ENCODE assay signal across 14 cellular contexts in genomic region chr7:47428052-47428779, GRCh38.
DNase-seq lines count a peak whose midpoint lies in the region; ATAC-seq, FAIRE-seq and TF ChIP-seq lines count a peak whose summit lies in the region.
"Had no signal": no experiment of that assay in that cellular context is flagged by ENCODE, and none has a peak within 500 bp of the region (broad histone marks: within the 10 kb centered on the region; RNA-seq: fewer than 3 reads in every experiment).

No MANE protein-coding gene starts in this region.

- no peak for DNase-seq in right lobe of liver
- DNase-seq in HepG2 (ENCODE audit: low spot score), result no peak
- DNase-seq in SJCRH30, result peak in 1 of 2 experiments; percentile 42
- no peak for DNase-seq in right cardiac atrium
- DNase-seq in upper lobe of right lung, result no peak
- DNase-seq in amniotic stem cell (lab: John Stamatoyannopoulos, UW), result no peak
- DNase-seq in stimulated activated effector memory CD8-positive, alpha-beta T cell treated with anti-CD3 and anti-CD28 coated beads, Interleukin-12 subunit alpha, Interleukin-12 subunit beta, amount 100 ng/mL, for 72 hours (ENCODE audit: low spot score in 2 of 2), result no peak
- DNase-seq in HUDEP-2 (lab: John Stamatoyannopoulos, UW; ENCODE audit: unreplicated experiment in 76 of 76), result no peak
- DNase-seq: activated gamma-delta T cell; Calu3; effector CD8-positive, alpha-beta T cell; midbrain; MM.1S had no signal

- no peaks in the 10 kb centered on the region for H3K9me3 Mint-ChIP-seq in stimulated activated effector memory CD8-positive, alpha-beta T cell treated with anti-CD3 and anti-CD28 coated beads, Interleukin-12 subunit alpha, Interleukin-12 subunit beta, amount 100 ng/mL, for 72 hours

- H3K27me3 ChIP-seq in right lobe of liver, result no peaks in the 10 kb centered on the region
- H3K27me3 ChIP-seq in HepG2 (ENCODE audit: control insufficient read depth in 1 of 2, insufficient read depth in 2 of 2, low read length in 2 of 2), result no peaks in the 10 kb centered on the region
- H3K27me3 ChIP-seq in SJCRH30, result no peaks in the 10 kb centered on the region
- H3K27me3 ChIP-seq in right cardiac atrium (ENCODE audit: control insufficient read depth, insufficient read depth), result no peaks in the 10 kb centered on the region
- no peaks in the 10 kb centered on the region for H3K27me3 ChIP-seq in upper lobe of right lung
- H3K27me3 ChIP-seq: SJSA1 had no signal

- no peak overlapping the region for H3K4me3 ChIP-seq in right lobe of liver
- no peak overlapping the region for H3K4me3 ChIP-seq in HepG2 (replicated peaks in 1 of 3; ENCODE audit: insufficient read depth in 1 of 3, low read depth in 2 of 3, low read length in 3 of 3)
- no peak overlapping the region for H3K4me3 ChIP-seq in SJCRH30
- no peak overlapping the region for H3K4me3 ChIP-seq in right cardiac atrium (ENCODE audit: low read length)
- H3K4me3 ChIP-seq in upper lobe of right lung, result no peak overlapping the region
- H3K4me3 ChIP-seq: SJSA1 had no signal

- POLR2A ChIA-PET in HepG2 (lab: Yijun Ruan, JAX), result no interaction called here

- H3K79me2 ChIP-seq in HepG2 (ENCODE audit: insufficient read depth, low read length), result peaks cover 8% of the 10 kb centered on the region

- no peaks in the 10 kb centered on the region for H3K36me3 Mint-ChIP-seq in stimulated activated effector memory CD8-positive, alpha-beta T cell treated with anti-CD3 and anti-CD28 coated beads, Interleukin-12 subunit alpha, Interleukin-12 subunit beta, amount 100 ng/mL, for 72 hours

- in situ Hi-C loops in HepG2 (cut with HindIII; ENCODE audit: extremely low pct_ligation_motif_present, low pct_unique_long_range_greater_than_20kb), result no loop called here

- no peak for TF ChIP-seq RAD21 in HepG2 (CRISPR knock-in tag; IDR thresholded peaks at IDR 0.05)

- H3K4me1 Mint-ChIP-seq in stimulated activated effector memory CD8-positive, alpha-beta T cell treated with anti-CD3 and anti-CD28 coated beads, Interleukin-12 subunit alpha, Interleukin-12 subunit beta, amount 100 ng/mL, for 72 hours, result no peaks in the 10 kb centered on the region

- H3K4me2 ChIP-seq in HepG2 (ENCODE audit: low read depth, low read length), result no peak overlapping the region

- H3K9me3 ChIP-seq in right lobe of liver (no peaks in the 10 kb centered on the region), HepG2 (ENCODE audit: low read length) (no peaks in the 10 kb centered on the region), SJCRH30 (replicated peaks) (no peaks in the 10 kb centered on the region), right cardiac atrium (ENCODE audit: control insufficient read depth, low read length) (no peaks in the 10 kb centered on the region), upper lobe of right lung (no peaks in the 10 kb centered on the region)
- H3K9me3 ChIP-seq: SJSA1 had no signal

- H3K4me3 Mint-ChIP-seq in stimulated activated effector memory CD8-positive, alpha-beta T cell treated with anti-CD3 and anti-CD28 coated beads, Interleukin-12 subunit alpha, Interleukin-12 subunit beta, amount 100 ng/mL, for 72 hours, result no peak overlapping the region

- TF ChIP-seq EP300 in HepG2 (IDR thresholded peaks at IDR 0.05; ENCODE audit: low read depth in 2 of 2, low read length in 2 of 2) (no peak), HepG2 (CRISPR knock-in tag; IDR thresholded peaks at IDR 0.05; ENCODE audit: borderline replicate concordance) (no peak)

- H3K27ac ChIP-seq in right lobe of liver, result peak overlapping the region in 1 of 3 donors; percentile 14
- H3K27ac ChIP-seq in HepG2 (ENCODE audit: extremely low read length, insufficient read depth, low read length), result no peak overlapping the region
- H3K27ac ChIP-seq in SJCRH30, result peak overlapping the region; percentile 1; the same call in 1 of the 2 replicates
- H3K27ac ChIP-seq in right cardiac atrium (ENCODE audit: low read length), result no peak overlapping the region
- H3K27ac ChIP-seq in upper lobe of right lung, result no peak overlapping the region
- H3K27ac ChIP-seq: SJSA1 had no signal

- no peak for TF ChIP-seq POLR2A in right lobe of liver (IDR thresholded peaks at IDR 0.05)
- TF ChIP-seq POLR2A in HepG2 (IDR thresholded peaks at IDR 0.05; ENCODE audit: insufficient read depth in 1 of 2, low read depth in 2 of 2, low read length in 2 of 2), result no peak

- no TSS peak for BruUV-seq in HepG2 (replicated peaks; lab: Mats Ljungman, UMichigan)

- CTCF ChIA-PET in HepG2 (lab: Yijun Ruan, JAX; ENCODE audit: low intra/inter-chr PET ratio, low total read pairs), result no interaction called here

- H2AFZ ChIP-seq in HepG2 (ENCODE audit: low read length), result no peak overlapping the region

- H3K36me3 ChIP-seq in right lobe of liver (peaks cover 0 to 37% (median 14%) of the 10 kb centered on the region in 4 donors), HepG2 (replicated peaks in 1 of 2; ENCODE audit: control insufficient read depth in 1 of 2, insufficient read depth in 2 of 2, low read length in 2 of 2) (peaks cover 31 to 72% of the 10 kb centered on the region in 2 experiments), SJCRH30 (peaks cover 78% of the 10 kb centered on the region), upper lobe of right lung (peaks cover 42% of the 10 kb centered on the region)

- no peak overlapping the region for H3K27ac Mint-ChIP-seq in stimulated activated effector memory CD8-positive, alpha-beta T cell treated with anti-CD3 and anti-CD28 coated beads, Interleukin-12 subunit alpha, Interleukin-12 subunit beta, amount 100 ng/mL, for 72 hours

- ATAC-seq in right lobe of liver (peak; percentile 5 to 29 (median 8)), HepG2 (no peak), right cardiac atrium (peak; percentile 29 to 35), upper lobe of right lung (peak; percentile 8)
- no peak for ATAC-seq in stimulated activated effector memory CD8-positive, alpha-beta T cell treated with anti-CD3 and anti-CD28 coated beads, Interleukin-12 subunit alpha, Interleukin-12 subunit beta, amount 100 ng/mL, for 72 hours

- intact Hi-C loops in right lobe of liver (cut with DNase I) (no loop called here), HepG2 (cut with micrococcal nuclease; ENCODE audit: unreplicated experiment) (no loop called here), right cardiac atrium (cut with DNase I) (loop anchor here in 1 of 4 donors (10.0 kb wide), 1 partner anchor 163 kb away; no protein-coding TSS in a partner anchor), upper lobe of right lung (cut with DNase I) (no loop called here)

- 57% methylated on average over 6 of the region's 12 CpGs for WGBS in right lobe of liver (ENCODE audit: insufficient coverage, low coverage, low lambda C conversion rate, missing lambda C conversion rate)
- WGBS in HepG2 (ENCODE audit: low lambda C conversion rate), result 97% methylated on average over 12 of the region's 12 CpGs
- 74% methylated on average over 12 of the region's 12 CpGs for WGBS in right cardiac atrium

- H3K4me1 ChIP-seq in right lobe of liver, result peaks cover 0 to 3% (median 2%) of the 10 kb centered on the region in 4 donors
- peaks cover 9% of the 10 kb centered on the region; the same call in 1 of the 2 replicates for H3K4me1 ChIP-seq in HepG2 (ENCODE audit: insufficient read depth, low read length)
- H3K4me1 ChIP-seq in SJCRH30, result 0 out of 2 replicates have a peak, but pooled peaks cover 3% of the 10 kb centered on the region
- H3K4me1 ChIP-seq in right cardiac atrium (ENCODE audit: control insufficient read depth, insufficient read depth, low read length), result no peaks in the 10 kb centered on the region
- H3K4me1 ChIP-seq in upper lobe of right lung, result peaks cover 3% of the 10 kb centered on the region

- no peak for FAIRE-seq in HepG2 (lab: Jason Lieb, UNC)

- H4K20me1 ChIP-seq in HepG2 (ENCODE audit: insufficient read depth, low read length), result peaks cover 9% of the 10 kb centered on the region

- no peak overlapping the region for H3K9ac ChIP-seq in HepG2 (ENCODE audit: insufficient read depth, low read depth, low read length)

- TF ChIP-seq CTCF in right lobe of liver (IDR thresholded peaks at IDR 0.05) (no peak), HepG2 (CRISPR knock-in tag; IDR thresholded peaks at IDR 0.05) (no peak), upper lobe of right lung (IDR thresholded peaks at IDR 0.05) (no peak)

TF ChIP-seq in HepG2, 621 proteins besides CTCF, POLR2A, EP300 and RAD21:
- no peak for TF ChIP-seq BRCA1 (CRISPR knock-in tag; IDR thresholded peaks at IDR 0.05)
- TF ChIP-seq TRAFD1 (CRISPR knock-in tag; IDR thresholded peaks at IDR 0.05; ENCODE audit: borderline replicate concordance), result no peak
- TF ChIP-seq SAFB2 (CRISPR knock-in tag; IDR thresholded peaks at IDR 0.05; ENCODE audit: borderline replicate concordance, low read depth), result no peak
- no peak for TF ChIP-seq IRF2 (CRISPR knock-in tag; IDR thresholded peaks at IDR 0.05)

Comparison
In these comparisons a context has a peak if more than half of its experiments do, and no peak if none do; other contexts are left out.
1. ATAC-seq: peak in right lobe of liver (4 of 4), right cardiac atrium (2 of 2) and upper lobe of right lung (single experiment); none in HepG2 (single experiment) and stimulated activated effector memory CD8-positive, alpha-beta T cell treated with anti-CD3 and anti-CD28 coated beads, Interleukin-12 subunit alpha, Interleukin-12 subunit beta, amount 100 ng/mL, for 72 hours (single experiment).